8 cellular contexts compared by ENCODE assay signal in genomic region chr3:141279074-141279945, GRCh38. TPM values are rescaled to one million over a fixed set of nuclear protein-coding genes. Genes with fewer than 3 reads are reported as not detected.
A peak's percentile ranks its signal among the peaks of the same experiment; 100 is the strongest.
DNase-seq lines count a peak whose midpoint lies in the region; ATAC-seq and TF ChIP-seq lines count a peak whose summit lies in the region.

No MANE protein-coding gene starts in this region.

- peak; percentile 21 to 45 for ATAC-seq in activated T-cell treated with anti-CD3 and anti-CD28 coated beads, Interleukin-2, amount 50 U/mL, for 72 hours (replicated peaks in 1 of 2)
- peak; percentile 66 for ATAC-seq in HG02759 (IDR thresholded peaks at IDR 0.05; ENCODE audit: unreplicated experiment)

- H3K4me1 ChIP-seq in colonic mucosa = no peaks in the 10 kb centered on the region

- H3K4me1 Mint-ChIP-seq in activated T-cell treated with anti-CD3 and anti-CD28 coated beads, Interleukin-2, amount 50 U/mL, for 72 hours (ENCODE audit: low read depth) = peaks cover 24% of the 10 kb centered on the region
- H3K4me1 Mint-ChIP-seq in mesothelial cell of epicardium = peaks cover 8% of the 10 kb centered on the region

- H3K27me3 Mint-ChIP-seq in activated T-cell treated with anti-CD3 and anti-CD28 coated beads, Interleukin-2, amount 50 U/mL, for 72 hours (ENCODE audit: low read depth) = no peaks in the 10 kb centered on the region
- H3K27me3 Mint-ChIP-seq in mesothelial cell of epicardium (ENCODE audit: low read depth) = no peaks in the 10 kb centered on the region

- intact Hi-C loops in colonic mucosa (cut with DNase I) = loop anchor here (5.0 kb wide), 1 partner anchor 47 kb away; the partner anchor contains the start of gene PXYLP1

- H3K9me3 Mint-ChIP-seq in activated T-cell treated with anti-CD3 and anti-CD28 coated beads, Interleukin-2, amount 50 U/mL, for 72 hours = no peaks in the 10 kb centered on the region
- no peaks in the 10 kb centered on the region for H3K9me3 Mint-ChIP-seq in mesothelial cell of epicardium

- no peaks in the 10 kb centered on the region for H3K36me3 Mint-ChIP-seq in activated T-cell treated with anti-CD3 and anti-CD28 coated beads, Interleukin-2, amount 50 U/mL, for 72 hours (ENCODE audit: insufficient read depth in 2 of 2)
- H3K36me3 Mint-ChIP-seq in mesothelial cell of epicardium = peaks cover 29% of the 10 kb centered on the region

- no peak overlapping the region for H3K4me3 Mint-ChIP-seq in activated T-cell treated with anti-CD3 and anti-CD28 coated beads, Interleukin-2, amount 50 U/mL, for 72 hours
- H3K4me3 Mint-ChIP-seq in mesothelial cell of epicardium = no peak overlapping the region

- no peaks in the 10 kb centered on the region for H3K27me3 ChIP-seq in colonic mucosa

- no peak overlapping the region for H3K9ac ChIP-seq in colonic mucosa (ENCODE audit: low read depth in 2 of 2, low read length in 2 of 2)

- H3K9me3 ChIP-seq in colonic mucosa = no peaks in the 10 kb centered on the region

- TF ChIP-seq CTCF in colonic mucosa (IDR thresholded peaks at IDR 0.05) (peak; percentile 44), mesothelial cell of epicardium (IDR thresholded peaks at IDR 0.05; ENCODE audit: unreplicated experiment) (peak; percentile 67)

- H3K27ac Mint-ChIP-seq in activated T-cell treated with anti-CD3 and anti-CD28 coated beads, Interleukin-2, amount 50 U/mL, for 72 hours = no peak overlapping the region
- H3K27ac Mint-ChIP-seq in mesothelial cell of epicardium = no peak overlapping the region

- H3K27ac ChIP-seq in colonic mucosa = no peak overlapping the region

- no peak for DNase-seq in activated T-cell treated with anti-CD3 and anti-CD28 coated beads, Interleukin-2, amount 50 U/mL, for 72 hours
- DNase-seq in activated T-cell treated with anti-CD3 and anti-CD28 coated beads for 4 hours = no peak
- DNase-seq in NCI-H774 (lab: John Stamatoyannopoulos, UW) = peak; percentile 13
- DNase-seq in colonic mucosa = no peak
- DNase-seq in mesothelial cell of epicardium (ENCODE audit: low spot score in 2 of 2, unreplicated experiment in 2 of 2) = no peak
- no peak for DNase-seq in OCI-M2 (lab: John Stamatoyannopoulos, UW; ENCODE audit: unreplicated experiment)
- no peak for DNase-seq in epidermal melanocyte (ENCODE audit: insufficient read length, low spot score)

- no peaks in the 10 kb centered on the region for H3K36me3 ChIP-seq in colonic mucosa

- no peak overlapping the region for H3K4me3 ChIP-seq in colonic mucosa

RNA-seq across cellular contexts. Expression of gene PXYLP1, which starts 47.7 kb away (rescaled TPM):
- total RNA-seq in activated T-cell treated with anti-CD3 and anti-CD28 coated beads, Interleukin-2, amount 50 U/mL, for 72 hours = 10 to 100 TPM; 13.2 to 14.3 TPM
- total RNA-seq in colonic mucosa = 10 to 100 TPM in 1 of 2 donors, 1 to 10 TPM in 1; 8.9 to 13.1 TPM
- total RNA-seq in mesothelial cell of epicardium = 40.5 to 45.6 TPM (median 40.9 TPM) in 3 replicates
